Comparison of ENCODE assay signal across 8 cellular contexts in the genomic region with DNA sequence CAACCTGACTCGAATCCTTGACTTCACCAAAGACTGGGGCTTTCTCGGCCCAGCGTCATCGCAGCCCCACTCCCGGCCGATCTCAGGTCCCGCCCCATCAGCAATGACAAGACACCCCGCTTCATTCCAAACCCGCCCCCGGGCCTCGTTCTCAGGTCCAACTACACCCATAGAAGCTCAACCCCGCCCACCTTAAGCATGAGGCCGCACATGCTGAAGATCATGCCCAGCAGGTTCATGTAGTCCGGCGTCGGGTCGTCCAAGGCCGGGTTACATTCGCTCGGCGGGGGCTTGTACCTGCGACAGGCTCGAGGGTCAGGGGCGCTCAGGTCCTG. TPM values are rescaled to one million over a fixed set of nuclear protein-coding genes. Genes with fewer than 3 reads are reported as not detected.
A peak's percentile ranks its signal among the peaks of the same experiment; 100 is the strongest.
DNase-seq lines count a peak whose midpoint lies in the region; ATAC-seq and TF ChIP-seq lines count a peak whose summit lies in the region.

No MANE protein-coding gene starts in this region.

- peaks cover 61% of the 10 kb centered on the region for H3K4me1 Mint-ChIP-seq in activated T-cell treated with anti-CD3 and anti-CD28 coated beads, Interleukin-2, amount 50 U/mL, for 72 hours (ENCODE audit: low read depth)
- peaks cover 48 to 64% of the 10 kb centered on the region in 2 donors for H3K4me1 Mint-ChIP-seq in natural killer cell

- WGBS in esophagus squamous epithelium, 2 donors = 0% methylated on average over 10 of the region's 24 CpGs; no CpG with 5 or more reads in 1 of the 2 donors

- no peak for TF ChIP-seq POLR2A in esophagus squamous epithelium (IDR thresholded peaks at IDR 0.05)

- H3K4me3 Mint-ChIP-seq in activated T-cell treated with anti-CD3 and anti-CD28 coated beads, Interleukin-2, amount 50 U/mL, for 72 hours = peak overlapping the region; percentile 90 to 93
- H3K4me3 Mint-ChIP-seq in natural killer cell = peak overlapping the region; percentile 97

- H3K4me3 ChIP-seq in esophagus squamous epithelium = peak overlapping the region; percentile 58 to 95 (median 85)
- H3K4me3 ChIP-seq in stomach smooth muscle (ENCODE audit: low read length in 2 of 2) = peak overlapping the region; percentile 92 to 97

- H3K4me1 ChIP-seq in esophagus squamous epithelium = peaks cover 30 to 61% (median 38%) of the 10 kb centered on the region in 3 donors
- peaks cover 41% of the 10 kb centered on the region for H3K4me1 ChIP-seq in stomach smooth muscle (ENCODE audit: control insufficient read depth, insufficient read depth, low read length)

- H3K27ac ChIP-seq in esophagus squamous epithelium (peak overlapping the region; percentile 85 to 99 (median 96)), stomach smooth muscle (ENCODE audit: low read length) (peak overlapping the region; percentile 95)

- H3K9ac ChIP-seq in stomach smooth muscle (ENCODE audit: low read length in 2 of 2) = peak overlapping the region; percentile 89 to 95

- H3K36me3 ChIP-seq in esophagus squamous epithelium (peaks cover 4 to 47% (median 19%) of the 10 kb centered on the region in 3 donors), stomach smooth muscle (ENCODE audit: control insufficient read depth in 2 of 2, insufficient read depth in 2 of 2, low read length in 2 of 2) (peaks cover 6 to 16% of the 10 kb centered on the region in 2 donors)

- H3K27me3 ChIP-seq in esophagus squamous epithelium (no peaks in the 10 kb centered on the region), stomach smooth muscle (ENCODE audit: control insufficient read depth in 1 of 2, insufficient read depth in 2 of 2, low read length in 2 of 2) (no peaks in the 10 kb centered on the region)

- TF ChIP-seq CTCF in GM10266 (IDR thresholded peaks at IDR 0.05; ENCODE audit: control insufficient read depth, insufficient read depth, low read depth, missing control alignments) = no peak
- TF ChIP-seq CTCF in esophagus squamous epithelium (IDR thresholded peaks at IDR 0.05) = no peak
- TF ChIP-seq CTCF in natural killer cell (IDR thresholded peaks at IDR 0.05) = no peak

- H3K36me3 Mint-ChIP-seq in activated T-cell treated with anti-CD3 and anti-CD28 coated beads, Interleukin-2, amount 50 U/mL, for 72 hours (ENCODE audit: insufficient read depth in 2 of 2) = peaks cover 13 to 18% of the 10 kb centered on the region in 2 donors
- H3K36me3 Mint-ChIP-seq in natural killer cell = no peaks in the 10 kb centered on the region

- intact Hi-C loops in esophagus squamous epithelium (cut with DNase I) = no loop called here
- intact Hi-C loops in natural killer cell (cut with micrococcal nuclease) = loop anchor here (1.0 to 5.0 kb wide), 3 partner anchors 12 to 59 kb away; partner anchors contain the start of genes DHPS, TNPO2, ZNF490 and ZNF791

- H3K9me3 ChIP-seq in esophagus squamous epithelium (no peaks in the 10 kb centered on the region), stomach smooth muscle (ENCODE audit: control insufficient read depth in 2 of 2, low read length in 2 of 2) (no peaks in the 10 kb centered on the region)

- ATAC-seq in activated T-cell treated with anti-CD3 and anti-CD28 coated beads, Interleukin-2, amount 50 U/mL, for 72 hours (replicated peaks in 1 of 2) = peak; percentile 28 to 29
- ATAC-seq in natural killer cell (peak; percentile 49 to 70 (median 59)), GM18867 (IDR thresholded peaks at IDR 0.05; ENCODE audit: unreplicated experiment) (no peak)

- no peaks in the 10 kb centered on the region for H3K27me3 Mint-ChIP-seq in activated T-cell treated with anti-CD3 and anti-CD28 coated beads, Interleukin-2, amount 50 U/mL, for 72 hours (ENCODE audit: low read depth)
- no peaks in the 10 kb centered on the region for H3K27me3 Mint-ChIP-seq in natural killer cell (ENCODE audit: low read depth in 2 of 2)

- DNase-seq in GM10266 (ENCODE audit: extremely low spot score) = peak; percentile 59
- peak; percentile 56 for DNase-seq in NCI-H226
- DNase-seq in activated T-cell treated with anti-CD3 and anti-CD28 coated beads, Interleukin-2, amount 50 U/mL, for 72 hours = peak; percentile 62 to 77
- DNase-seq in esophagus squamous epithelium (lab: John Stamatoyannopoulos, UW) = no peak
- DNase-seq in natural killer cell = peak; percentile 73
- no peak for DNase-seq in GF-D8 (lab: John Stamatoyannopoulos, UW)

- peak overlapping the region; percentile 100 for H3K27ac Mint-ChIP-seq in activated T-cell treated with anti-CD3 and anti-CD28 coated beads, Interleukin-2, amount 50 U/mL, for 72 hours
- H3K27ac Mint-ChIP-seq in natural killer cell = peak overlapping the region; percentile 98

- H3K9me3 Mint-ChIP-seq in activated T-cell treated with anti-CD3 and anti-CD28 coated beads, Interleukin-2, amount 50 U/mL, for 72 hours = no peaks in the 10 kb centered on the region
- no peaks in the 10 kb centered on the region for H3K9me3 Mint-ChIP-seq in natural killer cell

RNA-seq across cellular contexts. Expression of gene WDR83, which starts 2.3 kb away (rescaled TPM):
- total RNA-seq in activated T-cell treated with anti-CD3 and anti-CD28 coated beads, Interleukin-2, amount 50 U/mL, for 72 hours = 10 to 100 TPM; 18.4 to 24.0 TPM
- 10 to 100 TPM in 1 of 4 donors, 1 to 10 TPM in 3; 4.0 to 16.7 (median 5.8) TPM for total RNA-seq in esophagus squamous epithelium
- 10 to 100 TPM; 17.0 to 25.8 (median 25.1) TPM for total RNA-seq in natural killer cell

RNA-seq across cellular contexts. Expression of gene MAN2B1, which starts 2.4 kb away (rescaled TPM):
- total RNA-seq in activated T-cell treated with anti-CD3 and anti-CD28 coated beads, Interleukin-2, amount 50 U/mL, for 72 hours = 100 to 1,000 TPM in 1 of 2 donors, 10 to 100 TPM in 1; 75.8 to 109 TPM
- total RNA-seq in esophagus squamous epithelium = 10 to 100 TPM; 25.5 to 55.5 (median 39.4) TPM
- total RNA-seq in natural killer cell = 100 to 1,000 TPM; 107 to 118 (median 112) TPM

RNA-seq across cellular contexts. Expression of gene DHPS, which starts 12.8 kb away (rescaled TPM):
- total RNA-seq in activated T-cell treated with anti-CD3 and anti-CD28 coated beads, Interleukin-2, amount 50 U/mL, for 72 hours = 100 to 1,000 TPM; 140 to 150 TPM
- total RNA-seq in esophagus squamous epithelium = 10 to 100 TPM; 45.3 to 93.5 (median 51.5) TPM
- 100 to 1,000 TPM; 143 to 193 (median 145) TPM for total RNA-seq in natural killer cell

RNA-seq across cellular contexts. Expression of gene GNG14, which starts 18.9 kb away (rescaled TPM):
- total RNA-seq in activated T-cell treated with anti-CD3 and anti-CD28 coated beads, Interleukin-2, amount 50 U/mL, for 72 hours = not detected
- total RNA-seq in esophagus squamous epithelium (not detected), natural killer cell (not detected)

RNA-seq across cellular contexts. Expression of gene FBXW9, which starts 27.5 kb away (rescaled TPM):
- 1 to 10 TPM; 3.5 to 6.9 TPM for total RNA-seq in activated T-cell treated with anti-CD3 and anti-CD28 coated beads, Interleukin-2, amount 50 U/mL, for 72 hours
- total RNA-seq in esophagus squamous epithelium (10 to 100 TPM in 3 of 4 donors, 1 to 10 TPM in 1; 9.6 to 13.4 (median 11.9) TPM), natural killer cell (1 to 10 TPM; 2.2 to 3.2 (median 2.9) TPM)

Comparison
In these comparisons a context has a peak if more than half of its experiments do, and no peak if none do; other contexts are left out.
1. DNase-seq: peak in GM10266 (single experiment), NCI-H226 (single experiment), activated T-cell treated with anti-CD3 and anti-CD28 coated beads, Interleukin-2, amount 50 U/mL, for 72 hours (2 of 2) and natural killer cell (single experiment); none in esophagus squamous epithelium (single experiment) and GF-D8 (single experiment).